ENCODE assay signal across 26 cellular contexts in the genomic region with DNA sequence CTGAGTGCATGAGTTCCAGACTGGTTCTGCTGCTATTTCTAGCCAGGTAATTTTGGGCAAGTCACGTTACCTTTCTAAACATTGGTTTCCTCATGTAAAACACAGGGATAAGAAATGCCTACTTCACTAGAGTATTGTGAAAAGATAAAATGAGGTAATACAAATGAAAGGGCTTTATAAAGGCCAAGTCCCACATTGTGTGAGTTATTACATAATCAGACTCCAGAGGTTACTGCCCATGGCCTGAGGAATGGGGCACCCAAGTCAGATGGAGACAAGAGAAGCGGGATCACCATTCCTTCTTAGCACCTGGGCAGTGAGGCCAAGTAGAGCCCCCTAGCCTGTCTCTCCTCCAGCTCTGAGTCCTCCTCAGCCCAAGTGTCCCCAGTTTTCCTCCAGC. TPM values are rescaled to one million over a fixed set of nuclear protein-coding genes. Genes with fewer than 3 reads are reported as not detected.
DNase-seq lines count a peak whose midpoint lies in the region; ATAC-seq and TF ChIP-seq lines count a peak whose summit lies in the region.
"Had no signal": no experiment of that assay in that cellular context is flagged by ENCODE, and none has a peak within 500 bp of the region (broad histone marks: within the 10 kb centered on the region; RNA-seq: fewer than 3 reads in every experiment).

No MANE protein-coding gene starts in this region.

- no peaks in the 10 kb centered on the region for H3K9me3 Mint-ChIP-seq in activated CD8-positive, alpha-beta T cell treated with anti-CD3 and anti-CD28 coated beads, Interleukin-2, amount 10 ng/mL, durations not matched to agents 7 days and 5 days (ENCODE audit: insufficient read depth)
- peaks cover 3% of the 10 kb centered on the region for H3K9me3 Mint-ChIP-seq in activated CD8-positive, alpha-beta T cell treated with anti-CD3 and anti-CD28 coated beads for 36 hours
- H3K9me3 Mint-ChIP-seq: IgD-negative memory B cell had no signal

- no peak for TF ChIP-seq POLR2A in gastrocnemius medialis (IDR thresholded peaks at IDR 0.05)

- H3K27ac ChIP-seq in GM23248 (peak overlapping the region; percentile 39), caudate nucleus (ENCODE audit: low read depth, low read length) (peak overlapping the region; percentile 60), gastrocnemius medialis (peak overlapping the region; percentile 91 to 97 (median 94))
- H3K27ac ChIP-seq: brain microvascular endothelial cell, Peyer's patch, prostate gland, skin epidermis had no signal

- H3K4me1 ChIP-seq in GM23248 (ENCODE audit: insufficient read depth) (peaks cover 14% of the 10 kb centered on the region), gastrocnemius medialis (peaks cover 73 to 92% of the 10 kb centered on the region in 2 donors)
- H3K4me1 ChIP-seq: prostate gland had no signal

- peaks cover 83% of the 10 kb centered on the region for H3K36me3 Mint-ChIP-seq in activated CD8-positive, alpha-beta T cell treated with anti-CD3 and anti-CD28 coated beads, Interleukin-2, amount 10 ng/mL, durations not matched to agents 7 days and 5 days (ENCODE audit: low read depth)
- peaks cover 21% of the 10 kb centered on the region for H3K36me3 Mint-ChIP-seq in activated CD8-positive, alpha-beta T cell treated with anti-CD3 and anti-CD28 coated beads for 36 hours (ENCODE audit: low read depth)

- H3K4me3 ChIP-seq in GM23248: no peak overlapping the region
- H3K4me3 ChIP-seq in gastrocnemius medialis: no peak overlapping the region
- H3K4me3 ChIP-seq: A549, Peyer's patch, prostate gland, skin epidermis, tibial nerve had no signal

- H3K27me3 ChIP-seq in GM23248 (replicated peaks; ENCODE audit: insufficient read depth) (no peaks in the 10 kb centered on the region), gastrocnemius medialis (no peaks in the 10 kb centered on the region)
- H3K27me3 ChIP-seq: brain microvascular endothelial cell, Peyer's patch, tibial nerve had no signal

- no peaks in the 10 kb centered on the region for H3K9me2 ChIP-seq in GM23248 (ENCODE audit: insufficient read depth)

- peak overlapping the region; percentile 77 for H3K27ac Mint-ChIP-seq in activated CD8-positive, alpha-beta T cell treated with anti-CD3 and anti-CD28 coated beads, Interleukin-2, amount 10 ng/mL, durations not matched to agents 7 days and 5 days
- H3K27ac Mint-ChIP-seq in activated CD8-positive, alpha-beta T cell treated with anti-CD3 and anti-CD28 coated beads for 36 hours: no peak overlapping the region
- H3K27ac Mint-ChIP-seq: B cell, IgD-negative memory B cell had no signal

- CTCF ChIA-PET in activated CD8-positive, alpha-beta T cell treated with anti-CD3 and anti-CD28 coated beads, Interleukin-2, amount 10 ng/mL, durations not matched to agents 7 days and 5 days (lab: Charles Lee): interaction anchor here (5.5 kb wide), 1 partner anchor 13 kb away, joined by 39 read pairs; no protein-coding TSS in a partner anchor
- CTCF ChIA-PET in activated CD8-positive, alpha-beta T cell treated with anti-CD3 and anti-CD28 coated beads for 36 hours (lab: Charles Lee): interaction anchor here (1.0 to 22.2 kb wide), 2 partner anchors 13 to 89 kb away, joined by 5 to 874 read pairs; no protein-coding TSS in a partner anchor

- no peaks in the 10 kb centered on the region for H4K20me1 ChIP-seq in GM23248 (ENCODE audit: insufficient read depth)

- no peak for DNase-seq in activated CD8-positive, alpha-beta T cell treated with anti-CD3 and anti-CD28 coated beads, Interleukin-2, amount 10 ng/mL, durations not matched to agents 7 days and 5 days
- DNase-seq in activated CD8-positive, alpha-beta T cell treated with anti-CD3 and anti-CD28 coated beads for 36 hours: no peak
- DNase-seq in GM23248: peak; percentile 42
- no peak for DNase-seq in caudate nucleus (lab: John Stamatoyannopoulos, UW)
- no peak for DNase-seq in gastrocnemius medialis
- DNase-seq in hypothalamus (lab: John Stamatoyannopoulos, UW): no peak
- no peak for DNase-seq in RPMI8226
- DNase-seq in Kasumi-1 (lab: John Stamatoyannopoulos, UW): no peak
- DNase-seq: activated CD4-positive, CD25-positive, alpha-beta regulatory T cell treated with anti-CD3 and anti-CD28 coated beads, Interleukin-2, amount 50 U/mL, for 72 hours; activated T-cell treated with anti-CD3 and anti-CD28 coated beads, Interleukin-2, amount 50 U/mL, for 1 hour; brain microvascular endothelial cell; DMS153; GOT3; NCI-H1105; NCI-H187 treated with DMSO at 0.1 percent for 48 hours; NCI-H526; Peyer's patch; stimulated activated CD4-positive, alpha-beta T cell treated with anti-CD3 and anti-CD28 coated beads, Interleukin-1b, Interleukin-23, amount 100 ng/mL, for 48 hours; stimulated activated CD8-positive, alpha-beta memory T cell treated with anti-CD3 and anti-CD28 coated beads, Interleukin-4, amount 100 ng/mL, for 48 hours had no signal

- H3K9me3 ChIP-seq in GM23248 (ENCODE audit: low read depth) (no peaks in the 10 kb centered on the region), gastrocnemius medialis (no peaks in the 10 kb centered on the region)
- H3K9me3 ChIP-seq: A549, Peyer's patch, prostate gland, tibial nerve had no signal

- no peak overlapping the region for H3K4me2 ChIP-seq in GM23248 (ENCODE audit: unreplicated experiment)

- H3K4me1 Mint-ChIP-seq in activated CD8-positive, alpha-beta T cell treated with anti-CD3 and anti-CD28 coated beads, Interleukin-2, amount 10 ng/mL, durations not matched to agents 7 days and 5 days (ENCODE audit: low read depth): peaks cover 79% of the 10 kb centered on the region
- H3K4me1 Mint-ChIP-seq in activated CD8-positive, alpha-beta T cell treated with anti-CD3 and anti-CD28 coated beads for 36 hours (ENCODE audit: low read depth): peaks cover 30% of the 10 kb centered on the region

- 93 to 98% methylated on average over 2 of the region's 2 CpGs for WGBS in GM23248 (ENCODE audit: low coverage in 1 of 2, low lambda C conversion rate in 2 of 2, missing lambda C conversion rate in 2 of 2), 2 experiments

- in situ Hi-C loops in GM23248 (cut with MboI): no loop called here
- in situ Hi-C loops in gastrocnemius medialis (cut with MboI; ENCODE audit: low sequenced_read_pairs in 4 of 4): loop anchor here in 1 of 4 donors (5.0 kb wide), 1 partner anchor 37 kb away; a partner anchor contains a TSS

- peaks cover 38% of the 10 kb centered on the region for H3F3A ChIP-seq in GM23248 (ENCODE audit: insufficient read depth)

- POLR2A ChIA-PET in activated CD8-positive, alpha-beta T cell treated with anti-CD3 and anti-CD28 coated beads, Interleukin-2, amount 10 ng/mL, durations not matched to agents 7 days and 5 days (lab: Charles Lee): no interaction called here
- POLR2A ChIA-PET in activated CD8-positive, alpha-beta T cell treated with anti-CD3 and anti-CD28 coated beads for 36 hours (lab: Charles Lee): no interaction called here

- H3K36me3 ChIP-seq in GM23248 (ENCODE audit: low read depth) (peaks cover 2% of the 10 kb centered on the region; the same call in 1 of the 2 replicates), gastrocnemius medialis (peaks cover 0 to 17% of the 10 kb centered on the region in 2 donors)
- H3K36me3 ChIP-seq: prostate gland had no signal

- H3K4me3 Mint-ChIP-seq in activated CD8-positive, alpha-beta T cell treated with anti-CD3 and anti-CD28 coated beads, Interleukin-2, amount 10 ng/mL, durations not matched to agents 7 days and 5 days: no peak overlapping the region
- H3K4me3 Mint-ChIP-seq in activated CD8-positive, alpha-beta T cell treated with anti-CD3 and anti-CD28 coated beads for 36 hours: no peak overlapping the region
- H3K4me3 Mint-ChIP-seq: B cell had no signal

- intact Hi-C loops in activated CD8-positive, alpha-beta T cell treated with anti-CD3 and anti-CD28 coated beads for 36 hours (cut with micrococcal nuclease): no loop called here
- intact Hi-C loops in gastrocnemius medialis (cut with DNase I; ENCODE audit: low total_unique reads): no loop called here

- no peak for ATAC-seq in activated CD8-positive, alpha-beta T cell treated with anti-CD3 and anti-CD28 coated beads, Interleukin-2, amount 10 ng/mL, durations not matched to agents 7 days and 5 days
- ATAC-seq in activated CD8-positive, alpha-beta T cell treated with anti-CD3 and anti-CD28 coated beads for 36 hours: no peak
- no peak for ATAC-seq in gastrocnemius medialis

- no peak for TF ChIP-seq CTCF in activated CD8-positive, alpha-beta T cell treated with anti-CD3 and anti-CD28 coated beads for 36 hours (IDR thresholded peaks at IDR 0.05)
- TF ChIP-seq CTCF in gastrocnemius medialis (IDR thresholded peaks at IDR 0.05 in 4 of 5, conservative IDR thresholded peaks at IDR 0.05 in 1 of 5): no peak

- no peak overlapping the region for H2AFZ ChIP-seq in GM23248

- H3K79me2 ChIP-seq in GM23248 (ENCODE audit: insufficient read depth): no peaks in the 10 kb centered on the region; the same call in 1 of the 2 replicates

- no peaks in the 10 kb centered on the region for H3K27me3 Mint-ChIP-seq in activated CD8-positive, alpha-beta T cell treated with anti-CD3 and anti-CD28 coated beads, Interleukin-2, amount 10 ng/mL, durations not matched to agents 7 days and 5 days (ENCODE audit: low read depth)
- H3K27me3 Mint-ChIP-seq in activated CD8-positive, alpha-beta T cell treated with anti-CD3 and anti-CD28 coated beads for 36 hours: no peaks in the 10 kb centered on the region
- H3K27me3 Mint-ChIP-seq: B cell had no signal

- H3K9ac ChIP-seq in GM23248: no peak overlapping the region

RNA-seq across cellular contexts. Expression of a gene that starts 7.5 kb away (rescaled TPM):
- 10 to 100 TPM; 12.6 to 13.5 TPM for total RNA-seq in activated CD8-positive, alpha-beta T cell treated with anti-CD3 and anti-CD28 coated beads, Interleukin-2, amount 10 ng/mL, durations not matched to agents 7 days and 5 days
- total RNA-seq in activated CD8-positive, alpha-beta T cell treated with anti-CD3 and anti-CD28 coated beads for 36 hours: 1 to 10 TPM; 5.1 to 6.4 TPM
- 7.5 and 9.5 TPM in 2 replicates for total RNA-seq in GM23248 (2014; rRNA removed; shearing (Covaris generic))
- polyA plus RNA-seq in GM23248 (2016; fragmentation: Nextera tagmentation; extraction: Ambion mirVana): 4.5 and 4.9 TPM in 2 replicates
- total RNA-seq in gastrocnemius medialis: 10 to 100 TPM in 3 of 4 donors, 1 to 10 TPM in 1; 5.3 to 22.2 (median 17.6) TPM

RNA-seq across cellular contexts. Expression of a gene that starts 21.1 kb away (rescaled TPM):
- under 1 TPM; 0.13 to 0.16 TPM for total RNA-seq in activated CD8-positive, alpha-beta T cell treated with anti-CD3 and anti-CD28 coated beads, Interleukin-2, amount 10 ng/mL, durations not matched to agents 7 days and 5 days
- under 1 TPM in 1 of 2 experiments, not detected in 1; 0.36 TPM for total RNA-seq in activated CD8-positive, alpha-beta T cell treated with anti-CD3 and anti-CD28 coated beads for 36 hours
- not detected in 2 replicates for total RNA-seq in GM23248 (2014; rRNA removed; shearing (Covaris generic))
- not detected in 2 replicates for polyA plus RNA-seq in GM23248 (2016; fragmentation: Nextera tagmentation; extraction: Ambion mirVana)
- total RNA-seq in gastrocnemius medialis: not detected
- total RNA-seq: activated CD8-positive, alpha-beta memory T cell treated with anti-CD3 and anti-CD28 coated beads for 36 hours; B cell; prostate gland; tibial nerve had no signal
- polyA plus RNA-seq: A549, IgD-negative memory B cell had no signal

RNA-seq across cellular contexts. Expression of a gene that starts 36.0 kb away (rescaled TPM):
- 10 to 100 TPM; 62.4 to 64.7 TPM for total RNA-seq in activated CD8-positive, alpha-beta T cell treated with anti-CD3 and anti-CD28 coated beads, Interleukin-2, amount 10 ng/mL, durations not matched to agents 7 days and 5 days
- total RNA-seq in activated CD8-positive, alpha-beta T cell treated with anti-CD3 and anti-CD28 coated beads for 36 hours: 10 to 100 TPM; 49.1 to 50.6 TPM
- total RNA-seq in GM23248 (2014; rRNA removed; shearing (Covaris generic)): 94.3 and 95.8 TPM in 2 replicates
- polyA plus RNA-seq in GM23248 (2016; fragmentation: Nextera tagmentation; extraction: Ambion mirVana): 87.0 and 99.9 TPM in 2 replicates
- 10 to 100 TPM; 47.9 to 81.0 (median 77.9) TPM for total RNA-seq in gastrocnemius medialis

Comparison
In these comparisons a context has a peak if more than half of its experiments do, and no peak if none do; other contexts are left out.
1. H3K27ac ChIP-seq: peak in every context shown above with its lines; median percentile 94 in gastrocnemius medialis; 60 in caudate nucleus; 39 in GM23248.